Comparison of ENCODE assay signal across 1 cellular context in genomic region chr1:202589190-202589680, GRCh38.
A peak's percentile ranks its signal among the peaks of the same experiment; 100 is the strongest.
TF ChIP-seq lines count a peak whose summit lies in the region.

No MANE protein-coding gene starts in this region.

TF ChIP-seq in HepG2, 621 proteins besides CTCF, POLR2A, EP300 and RAD21 (continued from another document):
- no peak for TF ChIP-seq ZNF503 (CRISPR knock-in tag; IDR thresholded peaks at IDR 0.05)
- no peak for TF ChIP-seq IRF2 (CRISPR knock-in tag; IDR thresholded peaks at IDR 0.05)
- peak; percentile 97 for TF ChIP-seq JUN (CRISPR knock-in tag; IDR thresholded peaks at IDR 0.05)
- peak; percentile 88 for TF ChIP-seq ATF3 (CRISPR knock-in tag; IDR thresholded peaks at IDR 0.05)
- 0 out of 2 replicates have a peak, but pooled peaks have one; percentile 19 for TF ChIP-seq DPF2 (CRISPR knock-in tag; IDR thresholded peaks at IDR 0.05; ENCODE audit: borderline replicate concordance, low read depth)
- TF ChIP-seq PHF8 (CRISPR knock-in tag; IDR thresholded peaks at IDR 0.05) = no peak
- TF ChIP-seq E2F1 (CRISPR knock-in tag; IDR thresholded peaks at IDR 0.05) = no peak
- no peak for TF ChIP-seq PAX8 (CRISPR knock-in tag; IDR thresholded peaks at IDR 0.05; ENCODE audit: borderline replicate concordance)
- no peak for TF ChIP-seq ZNF574 (CRISPR knock-in tag; IDR thresholded peaks at IDR 0.05)
- TF ChIP-seq KDM6A (CRISPR knock-in tag; IDR thresholded peaks at IDR 0.05; ENCODE audit: low read depth) = no peak
- no peak for TF ChIP-seq ARHGAP35 (CRISPR knock-in tag; IDR thresholded peaks at IDR 0.05; ENCODE audit: borderline replicate concordance)
- no peak for TF ChIP-seq MTF2 (CRISPR knock-in tag; IDR thresholded peaks at IDR 0.05; ENCODE audit: borderline replicate concordance)
- no peak for TF ChIP-seq PITX1 (CRISPR knock-in tag; IDR thresholded peaks at IDR 0.05)
- no peak for TF ChIP-seq ZMAT3 (CRISPR knock-in tag; conservative IDR thresholded peaks at IDR 0.05)
- TF ChIP-seq ZNF562 (CRISPR knock-in tag; IDR thresholded peaks at IDR 0.05; ENCODE audit: borderline replicate concordance) = no peak
- no peak for TF ChIP-seq XRCC5 (optimal IDR thresholded peaks at IDR 0.05; ENCODE audit: low read length)
- no peak for TF ChIP-seq E2F2 (CRISPR knock-in tag; IDR thresholded peaks at IDR 0.05; ENCODE audit: borderline replicate concordance)
- no peak for TF ChIP-seq TOPORS (CRISPR knock-in tag; IDR thresholded peaks at IDR 0.05)
- peak; percentile 33; the same call in 1 of the 2 replicates for TF ChIP-seq RXRB (CRISPR knock-in tag; IDR thresholded peaks at IDR 0.05; ENCODE audit: borderline replicate concordance)
- no peak for TF ChIP-seq KAT8 (CRISPR knock-in tag; IDR thresholded peaks at IDR 0.05)
- TF ChIP-seq HNF4A (CRISPR knock-in tag; IDR thresholded peaks at IDR 0.05) = no peak
- no peak for TF ChIP-seq ELF1 (CRISPR knock-in tag; IDR thresholded peaks at IDR 0.05)
